In genomic region chr9:4222357-4222756, GRCh38 we compare ENCODE assay signal across 36 cellular contexts.
"Had no signal": no experiment of that assay in that cellular context is flagged by ENCODE, and none has a peak within 500 bp of the region (broad histone marks: within the 10 kb centered on the region; RNA-seq: fewer than 3 reads in every experiment).

No MANE protein-coding gene starts in this region.

- H3K27me3 Mint-ChIP-seq: activated naive CD4-positive, alpha-beta T cell treated with anti-CD3 and anti-CD28 coated beads, Interleukin-2, amount 10 ng/mL, durations not matched to agents 7 days and 5 days; activated T-cell treated with anti-CD3 and anti-CD28 coated beads, Interleukin-2, amount 50 U/mL, for 24 hours had no signal

- H3K36me3 ChIP-seq: breast epithelium, esophagus muscularis mucosa, heart left ventricle, left lung, neutrophil, ovary, prostate gland, stomach, suprapubic skin, transverse colon, uterus, WERI-Rb-1 had no signal

- H3K4me3 Mint-ChIP-seq: activated CD4-positive, alpha-beta memory T cell treated with anti-CD3 and anti-CD28 coated beads, Interleukin-2, amount 10 ng/mL, durations not matched to agents 7 days and 5 days; activated CD4-positive, alpha-beta T cell treated with anti-CD3 and anti-CD28 coated beads, Interleukin-2, amount 10 ng/mL, durations not matched to agents 7 days and 5 days; activated naive CD4-positive, alpha-beta T cell treated with anti-CD3 and anti-CD28 coated beads, Interleukin-2, amount 10 ng/mL, durations not matched to agents 7 days and 5 days; activated T-cell treated with anti-CD3 and anti-CD28 coated beads, Interleukin-2, amount 50 U/mL, for 24 hours; central memory CD8-positive, alpha-beta T cell; immature natural killer cell; mesothelial cell of epicardium; naive B cell; nephron progenitor cell; stimulated activated naive B cell treated with anti-CD40 and anti-IgM and Interleukin-4, amounts not matched to agents 10 μg/mL and 1 μg/mL and 100 μg/mL, for 72 hours; T-helper 17 cell had no signal

- H3K27me3 ChIP-seq: breast epithelium, esophagus muscularis mucosa, foreskin keratinocyte, heart left ventricle, left lung, neutrophil, ovary, stomach, suprapubic skin, transverse colon, uterus had no signal

- H3K4me3 ChIP-seq: breast epithelium, esophagus muscularis mucosa, heart left ventricle, left lung, ovary, prostate gland, stomach, suprapubic skin, transverse colon, uterus had no signal

- H3K9me3 ChIP-seq: esophagus muscularis mucosa, left lung, neutrophil, ovary, prostate gland, stomach, suprapubic skin, transverse colon, uterus had no signal

- H3K4me1 ChIP-seq: breast epithelium, left lung, prostate gland, suprapubic skin had no signal

- H3K27ac Mint-ChIP-seq: activated CD4-positive, alpha-beta memory T cell treated with anti-CD3 and anti-CD28 coated beads, Interleukin-2, amount 10 ng/mL, durations not matched to agents 7 days and 5 days; activated CD4-positive, alpha-beta T cell treated with anti-CD3 and anti-CD28 coated beads, Interleukin-2, amount 10 ng/mL, durations not matched to agents 7 days and 5 days; activated naive CD4-positive, alpha-beta T cell treated with anti-CD3 and anti-CD28 coated beads, Interleukin-2, amount 10 ng/mL, durations not matched to agents 7 days and 5 days; immature natural killer cell; mesothelial cell of epicardium; naive B cell; stimulated activated naive B cell treated with anti-CD40 and anti-IgM and Interleukin-4, amounts not matched to agents 10 μg/mL and 1 μg/mL and 100 μg/mL, for 72 hours; T-helper 17 cell had no signal

- DNase-seq: activated CD4-positive, alpha-beta memory T cell treated with anti-CD3 and anti-CD28 coated beads, Interleukin-2, amount 10 ng/mL, durations not matched to agents 7 days and 5 days; activated CD4-positive, alpha-beta T cell treated with anti-CD3 and anti-CD28 coated beads, Interleukin-2, amount 10 ng/mL, durations not matched to agents 7 days and 5 days; activated CD8-positive, alpha-beta memory T cell treated with anti-CD3 and anti-CD28 coated beads, Interleukin-2, amount 50 U/mL, for 48 hours; activated gamma-delta T cell; activated naive CD4-positive, alpha-beta T cell treated with anti-CD3 and anti-CD28 coated beads, Interleukin-2, amount 10 ng/mL, durations not matched to agents 7 days and 5 days; activated T-cell treated with anti-CD3 and anti-CD28 coated beads, Interleukin-2, amount 50 U/mL, for 24 hours; amniotic stem cell; dermis blood vessel endothelial cell; effector CD4-positive, alpha-beta T cell; foreskin keratinocyte; heart left ventricle; hypothalamus; immature natural killer cell; kidney; left lung; mammary epithelial cell; naive B cell; nephron progenitor cell; ovary; stimulated activated CD4-positive, alpha-beta T cell treated with anti-CD3 and anti-CD28 coated beads, Interleukin-15, amount 100 ng/mL, for 24 hours; stimulated activated CD4-positive, alpha-beta T cell treated with anti-CD3 and anti-CD28 coated beads, Interleukin-2, amount 100 ng/mL, for 24 hours; stimulated activated naive B cell treated with anti-CD40 and anti-IgM and Interleukin-4, amounts not matched to agents 10 μg/mL and 1 μg/mL and 100 μg/mL, for 72 hours; stomach; T-helper 17 cell; T1000; transverse colon; uterus; WERI-Rb-1 had no signal

- H3K27ac ChIP-seq: breast epithelium, esophagus muscularis mucosa, foreskin keratinocyte, heart left ventricle, left lung, neutrophil, ovary, prostate gland, stomach, suprapubic skin, transverse colon, uterus, WERI-Rb-1 had no signal

- H3K36me3 Mint-ChIP-seq: activated naive CD4-positive, alpha-beta T cell treated with anti-CD3 and anti-CD28 coated beads, Interleukin-2, amount 10 ng/mL, durations not matched to agents 7 days and 5 days; immature natural killer cell; stimulated activated naive B cell treated with anti-CD40 and anti-IgM and Interleukin-4, amounts not matched to agents 10 μg/mL and 1 μg/mL and 100 μg/mL, for 72 hours had no signal

- H3K9me3 Mint-ChIP-seq: activated CD4-positive, alpha-beta memory T cell treated with anti-CD3 and anti-CD28 coated beads, Interleukin-2, amount 10 ng/mL, durations not matched to agents 7 days and 5 days; activated naive CD4-positive, alpha-beta T cell treated with anti-CD3 and anti-CD28 coated beads, Interleukin-2, amount 10 ng/mL, durations not matched to agents 7 days and 5 days had no signal

- H3K4me1 Mint-ChIP-seq: activated CD4-positive, alpha-beta memory T cell treated with anti-CD3 and anti-CD28 coated beads, Interleukin-2, amount 10 ng/mL, durations not matched to agents 7 days and 5 days; activated CD4-positive, alpha-beta T cell treated with anti-CD3 and anti-CD28 coated beads, Interleukin-2, amount 10 ng/mL, durations not matched to agents 7 days and 5 days; activated naive CD4-positive, alpha-beta T cell treated with anti-CD3 and anti-CD28 coated beads, Interleukin-2, amount 10 ng/mL, durations not matched to agents 7 days and 5 days; central memory CD8-positive, alpha-beta T cell; immature natural killer cell; naive B cell; stimulated activated naive B cell treated with anti-CD40 and anti-IgM and Interleukin-4, amounts not matched to agents 10 μg/mL and 1 μg/mL and 100 μg/mL, for 72 hours; T-helper 17 cell had no signal

- FAIRE-seq: colon, kidney had no signal
